Comparison of ENCODE assay signal across 14 cellular contexts in the genomic region with DNA sequence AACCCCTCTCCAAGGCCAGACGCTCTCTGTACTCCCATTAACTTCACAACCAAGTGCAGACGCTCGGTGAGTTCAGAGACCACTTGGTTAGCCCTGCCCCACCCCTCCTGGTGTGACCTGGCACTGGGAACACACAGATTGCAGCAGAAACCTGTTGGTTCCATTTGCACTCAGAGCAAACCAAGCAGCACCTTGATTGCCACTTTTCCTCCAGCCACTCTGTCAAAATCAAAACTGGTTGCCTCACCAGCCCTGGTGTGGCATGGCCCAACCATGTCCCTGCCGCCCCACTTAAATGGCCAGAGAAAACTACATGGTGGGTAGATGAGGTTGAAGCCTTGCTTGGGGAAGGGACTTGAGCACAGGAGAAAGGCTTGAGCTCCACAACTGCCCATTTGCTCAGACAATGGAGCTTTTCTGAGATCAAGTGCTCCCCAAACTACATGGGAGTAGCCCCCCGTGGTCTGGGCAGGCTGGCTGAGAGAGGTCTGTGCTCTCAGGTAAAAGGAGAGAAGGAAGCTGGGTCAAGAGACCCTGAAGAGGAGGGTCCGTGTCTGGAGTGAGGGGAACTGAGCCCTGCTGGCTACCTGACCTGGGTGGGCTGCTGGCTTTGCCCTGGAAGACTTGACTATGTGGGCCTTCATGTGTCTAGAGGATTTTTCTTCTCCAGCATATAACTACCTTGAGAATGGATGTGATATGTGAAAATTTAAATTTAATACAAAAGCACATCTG. TPM values are rescaled to one million over a fixed set of nuclear protein-coding genes. Genes with fewer than 3 reads are reported as not detected.
DNase-seq lines count a peak whose midpoint lies in the region; ATAC-seq, FAIRE-seq and TF ChIP-seq lines count a peak whose summit lies in the region.
"Had no signal": no experiment of that assay in that cellular context is flagged by ENCODE, and none has a peak within 500 bp of the region (broad histone marks: within the 10 kb centered on the region; RNA-seq: fewer than 3 reads in every experiment).

No MANE protein-coding gene starts in this region.

- H3K4me1 Mint-ChIP-seq in activated T-cell treated with anti-CD3 and anti-CD28 coated beads, Interleukin-2, amount 50 U/mL, for 4 hours (ENCODE audit: low read depth), result peaks cover 6% of the 10 kb centered on the region
- H3K4me1 Mint-ChIP-seq in activated CD4-positive, alpha-beta memory T cell treated with anti-CD3 and anti-CD28 coated beads for 36 hours (ENCODE audit: low read depth), result no peaks in the 10 kb centered on the region
- H3K4me1 Mint-ChIP-seq in effector memory CD8-positive, alpha-beta T cell (ENCODE audit: low read depth in 2 of 2), result peaks cover 10 to 16% of the 10 kb centered on the region in 2 donors
- no peaks in the 10 kb centered on the region for H3K4me1 Mint-ChIP-seq in stimulated activated naive B cell treated with anti-CD40 and anti-IgM and Interleukin-4, amounts not matched to agents 10 μg/mL and 1 μg/mL and 100 μg/mL, for 72 hours

- peak; percentile 1 for DNase-seq in activated T-cell treated with anti-CD3 and anti-CD28 coated beads, Interleukin-2, amount 50 U/mL, for 4 hours
- no peak for DNase-seq in activated T-cell treated with anti-CD3 and anti-CD28 coated beads, Interleukin-2, amount 50 U/mL, for 1 hour
- no peak for DNase-seq in activated CD4-positive, alpha-beta memory T cell treated with anti-CD3 and anti-CD28 coated beads for 36 hours
- no peak for DNase-seq in effector memory CD8-positive, alpha-beta T cell
- DNase-seq in stimulated activated naive B cell treated with anti-CD40 and anti-IgM and Interleukin-4, amounts not matched to agents 10 μg/mL and 1 μg/mL and 100 μg/mL, for 72 hours, result no peak
- no peak for DNase-seq in GM12891 (ENCODE audit: insufficient read length, low spot score)
- DNase-seq: IMR-90, NCI-H446 treated with DMSO at 0.1 percent for 48 hours, trophoblast cell had no signal

- H3K36me3 Mint-ChIP-seq in activated T-cell treated with anti-CD3 and anti-CD28 coated beads, Interleukin-2, amount 50 U/mL, for 4 hours (ENCODE audit: insufficient read depth), result no peaks in the 10 kb centered on the region
- peaks cover 5% of the 10 kb centered on the region for H3K36me3 Mint-ChIP-seq in activated CD4-positive, alpha-beta memory T cell treated with anti-CD3 and anti-CD28 coated beads for 36 hours
- peaks cover 14% of the 10 kb centered on the region for H3K36me3 Mint-ChIP-seq in effector memory CD8-positive, alpha-beta T cell (ENCODE audit: insufficient read depth)
- H3K36me3 Mint-ChIP-seq in stimulated activated naive B cell treated with anti-CD40 and anti-IgM and Interleukin-4, amounts not matched to agents 10 μg/mL and 1 μg/mL and 100 μg/mL, for 72 hours, result peaks cover 43 to 66% of the 10 kb centered on the region in 2 donors

- ATAC-seq in activated T-cell treated with anti-CD3 and anti-CD28 coated beads, Interleukin-2, amount 50 U/mL, for 4 hours, result no peak
- ATAC-seq in effector memory CD8-positive, alpha-beta T cell (replicated peaks), result no peak
- no peak for ATAC-seq in stimulated activated naive B cell treated with anti-CD40 and anti-IgM and Interleukin-4, amounts not matched to agents 10 μg/mL and 1 μg/mL and 100 μg/mL, for 72 hours (replicated peaks)
- ATAC-seq in HG02852 (IDR thresholded peaks at IDR 0.05; ENCODE audit: unreplicated experiment) (no peak), GM21360 (IDR thresholded peaks at IDR 0.05; ENCODE audit: unreplicated experiment) (no peak)
- ATAC-seq: Panc1 had no signal

- FAIRE-seq in GM12891 (lab: Jason Lieb, UNC), result no peak
- FAIRE-seq: keratinocyte had no signal

- no peaks in the 10 kb centered on the region for H3K9me3 Mint-ChIP-seq in activated T-cell treated with anti-CD3 and anti-CD28 coated beads, Interleukin-2, amount 50 U/mL, for 4 hours
- H3K9me3 Mint-ChIP-seq in activated CD4-positive, alpha-beta memory T cell treated with anti-CD3 and anti-CD28 coated beads for 36 hours, result no peaks in the 10 kb centered on the region
- H3K9me3 Mint-ChIP-seq in effector memory CD8-positive, alpha-beta T cell, result no peaks in the 10 kb centered on the region
- no peaks in the 10 kb centered on the region for H3K9me3 Mint-ChIP-seq in stimulated activated naive B cell treated with anti-CD40 and anti-IgM and Interleukin-4, amounts not matched to agents 10 μg/mL and 1 μg/mL and 100 μg/mL, for 72 hours

- peak overlapping the region; percentile 18 for H3K27ac Mint-ChIP-seq in activated CD4-positive, alpha-beta memory T cell treated with anti-CD3 and anti-CD28 coated beads for 36 hours
- H3K27ac Mint-ChIP-seq in effector memory CD8-positive, alpha-beta T cell, result peak overlapping the region; percentile 41 to 92
- peak overlapping the region; percentile 66 for H3K27ac Mint-ChIP-seq in stimulated activated naive B cell treated with anti-CD40 and anti-IgM and Interleukin-4, amounts not matched to agents 10 μg/mL and 1 μg/mL and 100 μg/mL, for 72 hours
- H3K27ac Mint-ChIP-seq: neural progenitor cell had no signal

- H3K4me3 Mint-ChIP-seq in activated T-cell treated with anti-CD3 and anti-CD28 coated beads, Interleukin-2, amount 50 U/mL, for 4 hours, result no peak overlapping the region
- H3K4me3 Mint-ChIP-seq in activated CD4-positive, alpha-beta memory T cell treated with anti-CD3 and anti-CD28 coated beads for 36 hours, result no peak overlapping the region
- H3K4me3 Mint-ChIP-seq in effector memory CD8-positive, alpha-beta T cell, result no peak overlapping the region
- no peak overlapping the region for H3K4me3 Mint-ChIP-seq in stimulated activated naive B cell treated with anti-CD40 and anti-IgM and Interleukin-4, amounts not matched to agents 10 μg/mL and 1 μg/mL and 100 μg/mL, for 72 hours
- H3K4me3 Mint-ChIP-seq: neural progenitor cell had no signal

- CTCF ChIA-PET in activated CD4-positive, alpha-beta memory T cell treated with anti-CD3 and anti-CD28 coated beads for 36 hours (lab: Charles Lee), result interaction anchor here (1.5 to 2.7 kb wide), 2 partner anchors 45 to 158 kb away, joined by 6 to 7 read pairs; no protein-coding TSS in a partner anchor

- POLR2A ChIA-PET in activated CD4-positive, alpha-beta memory T cell treated with anti-CD3 and anti-CD28 coated beads for 36 hours (lab: Charles Lee), result interaction anchor here (0.5 kb wide), 1 partner anchor 216 kb away, joined by 5 read pairs; no protein-coding TSS in a partner anchor

- no peaks in the 10 kb centered on the region for H3K27me3 Mint-ChIP-seq in activated T-cell treated with anti-CD3 and anti-CD28 coated beads, Interleukin-2, amount 50 U/mL, for 4 hours (ENCODE audit: low read depth)
- no peaks in the 10 kb centered on the region for H3K27me3 Mint-ChIP-seq in activated CD4-positive, alpha-beta memory T cell treated with anti-CD3 and anti-CD28 coated beads for 36 hours
- no peaks in the 10 kb centered on the region for H3K27me3 Mint-ChIP-seq in effector memory CD8-positive, alpha-beta T cell
- H3K27me3 Mint-ChIP-seq in stimulated activated naive B cell treated with anti-CD40 and anti-IgM and Interleukin-4, amounts not matched to agents 10 μg/mL and 1 μg/mL and 100 μg/mL, for 72 hours, result no peaks in the 10 kb centered on the region

- no peak for TF ChIP-seq POLR2A in GM12891 (IDR thresholded peaks at IDR 0.05; ENCODE audit: low read depth, low read length)

- intact Hi-C loops in activated CD4-positive, alpha-beta memory T cell treated with anti-CD3 and anti-CD28 coated beads for 36 hours (cut with micrococcal nuclease), result no loop called here

TF ChIP-seq in GM12891, 5 proteins besides CTCF, POLR2A, EP300 and RAD21:
- TF ChIP-seq POU2F2 (IDR thresholded peaks at IDR 0.05; ENCODE audit: low read depth, low read length) (no peak), SPI1 (IDR thresholded peaks at IDR 0.05; ENCODE audit: low read depth, low read length) (no peak)

RNA-seq across cellular contexts. Expression of a gene that starts 43.4 kb away (rescaled TPM):
- total RNA-seq in activated T-cell treated with anti-CD3 and anti-CD28 coated beads, Interleukin-2, amount 50 U/mL, for 4 hours, result 100 to 1,000 TPM in 1 of 3 donors, 10 to 100 TPM in 2; 89.1 to 104 (median 91.3) TPM
- 100 to 1,000 TPM; 133 to 139 TPM for total RNA-seq in activated CD4-positive, alpha-beta memory T cell treated with anti-CD3 and anti-CD28 coated beads for 36 hours
- 70.7 TPM for polyA plus RNA-seq in GM12891 (2012; ENCODE audit: low read depth, missing spikeins)
